In genomic region chr1:88003255-88003654, GRCh38 we compare ENCODE assay signal across 11 cellular contexts.
"Had no signal": no experiment of that assay in that cellular context is flagged by ENCODE, and none has a peak within 500 bp of the region (broad histone marks: within the 10 kb centered on the region; RNA-seq: fewer than 3 reads in every experiment).

No MANE protein-coding gene starts in this region.

- H3K27ac ChIP-seq: GM23248 had no signal

- H3K4me1 ChIP-seq: HAP-1 had no signal

- H3K36me3 ChIP-seq: HAP-1 had no signal

- ATAC-seq: GM23338, HCT116 had no signal

- H3K9ac ChIP-seq: GM23248 had no signal

- FAIRE-seq: H1, H54 had no signal

- H3K4me2 ChIP-seq: GM23338 had no signal

- H2AFZ ChIP-seq: GM23248, GM23338 had no signal

- DNase-seq: GM23248, GOT3, H7, H9, HCEC 1CT, HFFc6 had no signal

- H3K9me3 ChIP-seq: HAP-1 had no signal

- H3K4me3 ChIP-seq: GM23248, GM23338, HAP-1 had no signal
